In the genomic region with DNA sequence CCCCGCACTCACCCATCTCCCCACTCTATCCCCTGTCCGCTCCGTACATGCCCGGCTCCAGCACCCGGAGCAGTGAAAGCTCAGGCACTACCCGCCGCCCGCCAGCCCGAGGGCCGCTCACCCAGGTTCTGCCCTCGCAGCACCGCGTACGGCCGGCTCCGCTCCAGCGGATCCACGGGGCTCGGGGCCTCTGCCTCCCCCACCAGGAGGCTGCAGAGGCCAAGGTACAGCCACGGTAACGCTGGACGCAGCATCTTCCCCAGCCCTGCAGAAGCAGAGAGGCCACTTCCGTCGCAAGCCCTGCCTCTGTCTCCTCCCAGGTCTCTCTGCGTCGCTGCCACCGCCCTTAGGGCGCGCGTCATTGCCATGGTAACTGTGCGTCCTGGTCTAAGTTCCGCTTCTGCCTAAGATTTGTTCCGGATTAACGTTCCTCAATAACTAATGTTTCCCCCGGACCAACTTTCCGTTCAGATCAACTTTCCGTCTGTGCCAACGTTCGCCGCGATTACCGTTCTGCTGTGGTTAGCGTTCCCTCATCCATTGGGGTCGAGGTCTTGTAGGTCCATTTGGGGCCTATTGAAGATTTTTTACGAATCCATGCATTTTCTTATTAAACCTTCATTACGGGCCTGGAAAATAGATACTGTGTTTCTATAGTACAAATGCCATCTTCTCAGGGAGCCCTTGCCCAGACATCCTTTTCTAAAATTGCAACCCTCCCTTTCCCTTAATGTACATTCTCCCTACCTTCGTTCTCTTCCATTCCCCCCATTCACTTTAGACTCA, we compare ENCODE assay signal across 8 cellular contexts. TPM values are rescaled to one million over a fixed set of nuclear protein-coding genes. Genes with fewer than 3 reads are reported as not detected.
DNase-seq lines count a peak whose midpoint lies in the region; ATAC-seq and TF ChIP-seq lines count a peak whose summit lies in the region.

A gene with protein sequence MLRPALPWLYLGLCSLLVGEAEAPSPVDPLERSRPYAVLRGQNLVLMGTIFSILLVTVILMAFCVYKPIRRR (minus strand): TSS at position 281 of the 786 bp plus-strand sequence. CDS start 27 bp downstream, at position 254.

- H3K9me3 ChIP-seq in ES-I3 (ENCODE audit: control insufficient read depth, insufficient read depth, low read length) (no peaks in the 10 kb centered on the region), HAP-1 (no peaks in the 10 kb centered on the region), MM.1S (replicated peaks; ENCODE audit: insufficient read depth, low read length) (no peaks in the 10 kb centered on the region), neural progenitor cell (ENCODE audit: low read depth) (no peaks in the 10 kb centered on the region)

- no peaks in the 10 kb centered on the region for H3K36me3 ChIP-seq in ES-I3 (ENCODE audit: insufficient read depth, low read length)
- H3K36me3 ChIP-seq in HAP-1 (replicated peaks), result no peaks in the 10 kb centered on the region
- no peaks in the 10 kb centered on the region for H3K36me3 ChIP-seq in MM.1S (replicated peaks; ENCODE audit: insufficient read depth, low read length)
- H3K36me3 ChIP-seq in neural progenitor cell, result no peaks in the 10 kb centered on the region

- H3K79me2 ChIP-seq in MM.1S (ENCODE audit: low read length), result peaks cover 20% of the 10 kb centered on the region
- peaks cover 32% of the 10 kb centered on the region for H3K79me2 ChIP-seq in neural progenitor cell (ENCODE audit: low read depth)

- H3K4me3 Mint-ChIP-seq in neural progenitor cell, result peak within 1 kb of the TSS; percentile 91

- H3K4me1 ChIP-seq in ES-I3 (ENCODE audit: insufficient read depth, low read length) (no peaks in the 10 kb centered on the region), HAP-1 (peaks cover 10% of the 10 kb centered on the region), MM.1S (ENCODE audit: low read length) (no peaks in the 10 kb centered on the region), foreskin keratinocyte (no peaks in the 10 kb centered on the region), neural progenitor cell (peaks cover 6% of the 10 kb centered on the region)

- H3K4me3 ChIP-seq in HAP-1 (peak within 1 kb of the TSS; percentile 79), MM.1S (ENCODE audit: low read length) (peak within 1 kb of the TSS; percentile 78), neural progenitor cell (peak within 1 kb of the TSS; percentile 97)

- H3K27ac ChIP-seq in MM.1S (ENCODE audit: low read length) (peak within 1 kb of the TSS; percentile 91), foreskin keratinocyte (no peak within 1 kb of the TSS), neural progenitor cell (no peak within 1 kb of the TSS)

- no peaks in the 10 kb centered on the region for H3K9me3 Mint-ChIP-seq in neural progenitor cell

- peak within 1 kb of the TSS; percentile 96 for H3K27ac Mint-ChIP-seq in neural progenitor cell

- in situ Hi-C loops in HAP-1 (cut with MboI; ENCODE audit: low sequenced_read_pairs), result no loop called here

- peak within 1 kb of the TSS; percentile 80 for H2AFZ ChIP-seq in MM.1S (ENCODE audit: low read length)
- peak within 1 kb of the TSS; percentile 94 for H2AFZ ChIP-seq in neural progenitor cell (replicated peaks)

- no peaks in the 10 kb centered on the region; the same call in 1 of the 2 replicates for H3F3A ChIP-seq in MM.1S (ENCODE audit: insufficient read depth, low read length)
- no peaks in the 10 kb centered on the region for H3F3A ChIP-seq in neural progenitor cell (ENCODE audit: low read depth)

- H3K4me2 ChIP-seq in MM.1S (ENCODE audit: low read depth, low read length), result peak within 1 kb of the TSS; percentile 83
- H3K4me2 ChIP-seq in neural progenitor cell, result peak within 1 kb of the TSS; percentile 90

- DNase-seq in HAP-1 (ENCODE audit: low spot score in 2 of 2) (peak; percentile 96), MM.1S (peak; percentile 93), SIG-M5 (lab: John Stamatoyannopoulos, UW) (peak; percentile 84), activated gamma-delta T cell (lab: John Stamatoyannopoulos, UW) (peak; percentile 68), foreskin keratinocyte (peak; percentile 88 to 94), neural progenitor cell (ENCODE audit: low spot score) (peak; percentile 90), stromal cell of bone marrow (ENCODE audit: low read depth) (peak; percentile 96)

- H3K27me3 ChIP-seq in HAP-1 (ENCODE audit: low read depth) (no peaks in the 10 kb centered on the region), MM.1S (replicated peaks; ENCODE audit: insufficient read depth, low read length) (no peaks in the 10 kb centered on the region), foreskin keratinocyte (no peaks in the 10 kb centered on the region), neural progenitor cell (no peaks in the 10 kb centered on the region)

- TF ChIP-seq CTCF in MM.1S (IDR thresholded peaks at IDR 0.05; ENCODE audit: low read length), result peak; percentile 12; the same call in 1 of the 2 replicates
- TF ChIP-seq CTCF in foreskin keratinocyte (conservative IDR thresholded peaks at IDR 0.05), result peak; percentile 23
- TF ChIP-seq CTCF in neural progenitor cell (IDR thresholded peaks at IDR 0.05), result no peak

- peaks cover 27% of the 10 kb centered on the region for H3K4me1 Mint-ChIP-seq in neural progenitor cell

- H3K36me3 Mint-ChIP-seq in neural progenitor cell, result peaks cover 4% of the 10 kb centered on the region

- peaks cover 3% of the 10 kb centered on the region for H3K27me3 Mint-ChIP-seq in neural progenitor cell (ENCODE audit: insufficient read depth, low read depth)

- H4K20me1 ChIP-seq in MM.1S (ENCODE audit: insufficient read depth, low read length) (no peaks in the 10 kb centered on the region), neural progenitor cell (ENCODE audit: low read depth) (no peaks in the 10 kb centered on the region)

- peak; percentile 97 for ATAC-seq in foreskin keratinocyte

- H3K9me2 ChIP-seq in MM.1S (replicated peaks; ENCODE audit: insufficient read depth, low read length), result no peaks in the 10 kb centered on the region

- peak within 1 kb of the TSS; percentile 84 for H3K9ac ChIP-seq in ES-I3 (ENCODE audit: low read depth, low read length)
- H3K9ac ChIP-seq in MM.1S (ENCODE audit: low read length), result peak within 1 kb of the TSS; percentile 71
- H3K9ac ChIP-seq in neural progenitor cell, result peak within 1 kb of the TSS; percentile 83

RNA-seq across cellular contexts. Expression of the gene that starts here (rescaled TPM):
- total RNA-seq in foreskin keratinocyte, result 3.4 and 4.0 TPM in 2 replicates
- 3.1 and 3.7 TPM in 2 replicates for polyA plus RNA-seq in foreskin keratinocyte
- total RNA-seq in neural progenitor cell (ENCODE audit: low replicate concordance), result 39.8 and 48.8 TPM in 2 replicates
